Comparison of ENCODE assay signal across 8 cellular contexts in the genomic region with DNA sequence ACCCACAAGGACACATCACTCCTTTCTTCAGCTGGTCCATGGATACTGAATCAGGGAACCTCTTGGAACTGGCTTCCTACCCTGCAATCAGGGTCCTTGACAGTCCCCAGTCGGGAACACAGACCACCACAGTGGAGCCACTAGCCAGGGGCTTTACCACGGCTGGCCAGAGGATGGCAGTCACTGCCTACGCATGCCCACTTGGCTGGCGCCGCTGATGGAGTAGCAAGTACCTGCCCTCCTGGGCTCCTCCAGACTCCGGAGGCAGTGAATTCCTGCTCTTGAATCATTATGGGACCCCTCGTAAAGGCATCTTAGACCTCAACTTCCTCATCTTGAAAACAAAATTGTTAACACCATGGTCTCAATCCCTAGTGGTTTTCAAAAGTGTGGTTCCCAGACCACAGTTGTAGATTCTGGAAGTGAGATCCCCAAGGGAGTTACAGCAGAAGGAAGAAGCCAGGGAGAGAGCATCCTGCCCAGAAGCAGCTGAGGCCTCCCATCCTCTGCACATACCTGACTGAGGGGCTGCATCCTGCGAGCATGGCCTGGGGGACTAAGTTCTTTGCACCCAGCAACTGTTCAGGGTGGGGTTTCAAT. TPM values are rescaled to one million over a fixed set of nuclear protein-coding genes. Genes with fewer than 3 reads are reported as not detected.
DNase-seq lines count a peak whose midpoint lies in the region; ATAC-seq, FAIRE-seq and TF ChIP-seq lines count a peak whose summit lies in the region.

No MANE protein-coding gene starts in this region.

- TF ChIP-seq POLR2A in prostate gland (IDR thresholded peaks at IDR 0.05), result no peak

- peaks cover 8% of the 10 kb centered on the region for H3K27me3 Mint-ChIP-seq in activated naive CD8-positive, alpha-beta T cell treated with anti-CD3 and anti-CD28 coated beads, Interleukin-2, amount 10 ng/mL, durations not matched to agents 7 days and 5 days

- H3K36me3 ChIP-seq in Loucy (ENCODE audit: insufficient read depth, low read length), result no peaks in the 10 kb centered on the region
- H3K36me3 ChIP-seq in cardiac muscle cell, result no peaks in the 10 kb centered on the region
- no peaks in the 10 kb centered on the region for H3K36me3 ChIP-seq in prostate gland

- H4K20me1 ChIP-seq in Loucy (ENCODE audit: insufficient read depth, low read length, poor library complexity, severe bottlenecking), result no peaks in the 10 kb centered on the region

- intact Hi-C loops in prostate gland (cut with DNase I), result loop anchor here (5.0 to 10.0 kb wide), 2 partner anchors 114 to 176 kb away; no protein-coding TSS in a partner anchor

- peak overlapping the region; percentile 41 for H3K9ac ChIP-seq in Loucy (ENCODE audit: low read depth, low read length, poor library complexity, severe bottlenecking)

- peak; percentile 50 for FAIRE-seq in G401.6 (lab: Jason Lieb, UNC)

- no peaks in the 10 kb centered on the region for H3F3A ChIP-seq in Loucy (ENCODE audit: low read depth)

- POLR2A ChIA-PET in activated naive CD8-positive, alpha-beta T cell treated with anti-CD3 and anti-CD28 coated beads, Interleukin-2, amount 10 ng/mL, durations not matched to agents 7 days and 5 days (lab: Charles Lee), result no interaction called here

- H3K27ac ChIP-seq in cardiac muscle cell (no peak overlapping the region), prostate gland (no peak overlapping the region)

- H3K36me3 Mint-ChIP-seq in activated naive CD8-positive, alpha-beta T cell treated with anti-CD3 and anti-CD28 coated beads, Interleukin-2, amount 10 ng/mL, durations not matched to agents 7 days and 5 days, result no peaks in the 10 kb centered on the region

- H3K4me1 ChIP-seq in Loucy (ENCODE audit: insufficient read depth, low read length, poor library complexity, severe bottlenecking) (peaks cover 5% of the 10 kb centered on the region), cardiac muscle cell (ENCODE audit: low read depth) (no peaks in the 10 kb centered on the region), prostate gland (replicated peaks) (no peaks in the 10 kb centered on the region)

- H3K27ac Mint-ChIP-seq in activated naive CD8-positive, alpha-beta T cell treated with anti-CD3 and anti-CD28 coated beads, Interleukin-2, amount 10 ng/mL, durations not matched to agents 7 days and 5 days, result no peak overlapping the region

- DNase-seq in RPMI7951 (ENCODE audit: low read depth) (peak; percentile 63), cardiac muscle cell (ENCODE audit: low read depth in 1 of 2, low spot score in 1 of 2) (peak; percentile 78 to 89), prostate gland (ENCODE audit: low spot score) (peak; percentile 71), cortex of kidney (lab: John Stamatoyannopoulos, UW) (no peak)
- DNase-seq in activated naive CD8-positive, alpha-beta T cell treated with anti-CD3 and anti-CD28 coated beads, Interleukin-2, amount 10 ng/mL, durations not matched to agents 7 days and 5 days, result peak; percentile 73

- H3K9me2 ChIP-seq in Loucy (replicated peaks; ENCODE audit: low read depth, low read length), result no peaks in the 10 kb centered on the region

- ATAC-seq in activated naive CD8-positive, alpha-beta T cell treated with anti-CD3 and anti-CD28 coated beads, Interleukin-2, amount 10 ng/mL, durations not matched to agents 7 days and 5 days (ENCODE audit: low read depth), result peak; percentile 84
- no peak for ATAC-seq in GM19324 (IDR thresholded peaks at IDR 0.05; ENCODE audit: low FRiP score, unreplicated experiment)

- no peak overlapping the region for H3K4me3 Mint-ChIP-seq in activated naive CD8-positive, alpha-beta T cell treated with anti-CD3 and anti-CD28 coated beads, Interleukin-2, amount 10 ng/mL, durations not matched to agents 7 days and 5 days

- peak overlapping the region; percentile 60 for H3K4me2 ChIP-seq in Loucy (ENCODE audit: low read depth, low read length, poor library complexity, severe bottlenecking)

- WGBS in prostate gland, result 9% methylated on average over 8 of the region's 8 CpGs

- H2AFZ ChIP-seq in Loucy (ENCODE audit: low read length), result peak overlapping the region; percentile 87

- no peaks in the 10 kb centered on the region for H3K9me3 ChIP-seq in Loucy (ENCODE audit: insufficient read depth, low read depth, low read length)
- H3K9me3 ChIP-seq in cardiac muscle cell (ENCODE audit: low read depth), result no peaks in the 10 kb centered on the region
- no peaks in the 10 kb centered on the region for H3K9me3 ChIP-seq in prostate gland

- TF ChIP-seq CTCF in Loucy (conservative IDR thresholded peaks at IDR 0.05; ENCODE audit: low read length), result peak; percentile 96
- peak; percentile 95 for TF ChIP-seq CTCF in cardiac muscle cell (IDR thresholded peaks at IDR 0.05; ENCODE audit: low read depth, low read length)
- peak; percentile 44 to 87 (median 76) for TF ChIP-seq CTCF in prostate gland (IDR thresholded peaks at IDR 0.05)

- no peaks in the 10 kb centered on the region for H3K79me2 ChIP-seq in Loucy (ENCODE audit: insufficient read depth, low read length)

- no peaks in the 10 kb centered on the region for H3K9me3 Mint-ChIP-seq in activated naive CD8-positive, alpha-beta T cell treated with anti-CD3 and anti-CD28 coated beads, Interleukin-2, amount 10 ng/mL, durations not matched to agents 7 days and 5 days

- H3K27me3 ChIP-seq in Loucy (ENCODE audit: insufficient read depth, low read length, poor library complexity, severe bottlenecking), result no peaks in the 10 kb centered on the region
- peaks cover 4% of the 10 kb centered on the region for H3K27me3 ChIP-seq in cardiac muscle cell
- H3K27me3 ChIP-seq in prostate gland (replicated peaks; ENCODE audit: insufficient read depth), result no peaks in the 10 kb centered on the region

- H3K4me1 Mint-ChIP-seq in activated naive CD8-positive, alpha-beta T cell treated with anti-CD3 and anti-CD28 coated beads, Interleukin-2, amount 10 ng/mL, durations not matched to agents 7 days and 5 days, result no peaks in the 10 kb centered on the region

- H3K4me3 ChIP-seq in Loucy (ENCODE audit: low read length, poor library complexity, severe bottlenecking), result peak overlapping the region; percentile 48
- H3K4me3 ChIP-seq in cardiac muscle cell, result no peak overlapping the region
- H3K4me3 ChIP-seq in prostate gland, result no peak overlapping the region

RNA-seq across cellular contexts. Expression of a gene that starts 9.1 kb away (rescaled TPM):
- 130 and 132 TPM in 2 replicates for total RNA-seq in RPMI7951 (2014; rRNA removed; shearing (Covaris generic))
- total RNA-seq in activated naive CD8-positive, alpha-beta T cell treated with anti-CD3 and anti-CD28 coated beads, Interleukin-2, amount 10 ng/mL, durations not matched to agents 7 days and 5 days, result 10 to 100 TPM; 42.4 to 46.4 TPM
- 61.5 and 71.9 TPM in 2 replicates for total RNA-seq in cardiac muscle cell
- polyA plus RNA-seq in cardiac muscle cell, result 80.8 and 113 TPM in 2 replicates
- 100 to 1,000 TPM in 1 of 2 donors, 10 to 100 TPM in 1; 58.1 to 109 TPM for total RNA-seq in prostate gland

RNA-seq across cellular contexts. Expression of a gene that starts 31.6 kb away (rescaled TPM):
- total RNA-seq in RPMI7951 (2014; rRNA removed; shearing (Covaris generic)), result 0.29 TPM in 1 of 2 replicates, not detected in the other
- not detected for total RNA-seq in activated naive CD8-positive, alpha-beta T cell treated with anti-CD3 and anti-CD28 coated beads, Interleukin-2, amount 10 ng/mL, durations not matched to agents 7 days and 5 days
- total RNA-seq in cardiac muscle cell, result 12.8 and 28.2 TPM in 2 replicates
- 8.7 and 22.9 TPM in 2 replicates for polyA plus RNA-seq in cardiac muscle cell
- not detected for total RNA-seq in prostate gland

RNA-seq across cellular contexts. Expression of a gene that starts 44.2 kb away (rescaled TPM):
- 0.59 and 1.6 TPM in 2 replicates for total RNA-seq in RPMI7951 (2014; rRNA removed; shearing (Covaris generic))
- 10 to 100 TPM; 26.0 to 28.5 TPM for total RNA-seq in activated naive CD8-positive, alpha-beta T cell treated with anti-CD3 and anti-CD28 coated beads, Interleukin-2, amount 10 ng/mL, durations not matched to agents 7 days and 5 days
- 1.4 and 3.2 TPM in 2 replicates for total RNA-seq in cardiac muscle cell
- polyA plus RNA-seq in cardiac muscle cell, result 3.4 and 4.9 TPM in 2 replicates
- total RNA-seq in prostate gland, result 10 to 100 TPM; 32.1 to 43.7 TPM

Comparison
In these comparisons a context has a peak if more than half of its experiments do, and no peak if none do; other contexts are left out.
1. RNA of a gene that starts 31.6 kb away (total RNA-seq): 12.8 to 28.2 TPM in cardiac muscle cell; 0.29 TPM in RPMI7951, not detected in activated naive CD8-positive, alpha-beta T cell treated with anti-CD3 and anti-CD28 coated beads, Interleukin-2, amount 10 ng/mL, durations not matched to agents 7 days and 5 days and not detected in prostate gland; every median in the first group is over 10 times any median in the second.
2. Peak in every context shown above with its lines, with median percentiles within 50 percentile points of each other: CTCF ChIP-seq.